Comparison of ENCODE assay signal across 8 cellular contexts in the genomic region with DNA sequence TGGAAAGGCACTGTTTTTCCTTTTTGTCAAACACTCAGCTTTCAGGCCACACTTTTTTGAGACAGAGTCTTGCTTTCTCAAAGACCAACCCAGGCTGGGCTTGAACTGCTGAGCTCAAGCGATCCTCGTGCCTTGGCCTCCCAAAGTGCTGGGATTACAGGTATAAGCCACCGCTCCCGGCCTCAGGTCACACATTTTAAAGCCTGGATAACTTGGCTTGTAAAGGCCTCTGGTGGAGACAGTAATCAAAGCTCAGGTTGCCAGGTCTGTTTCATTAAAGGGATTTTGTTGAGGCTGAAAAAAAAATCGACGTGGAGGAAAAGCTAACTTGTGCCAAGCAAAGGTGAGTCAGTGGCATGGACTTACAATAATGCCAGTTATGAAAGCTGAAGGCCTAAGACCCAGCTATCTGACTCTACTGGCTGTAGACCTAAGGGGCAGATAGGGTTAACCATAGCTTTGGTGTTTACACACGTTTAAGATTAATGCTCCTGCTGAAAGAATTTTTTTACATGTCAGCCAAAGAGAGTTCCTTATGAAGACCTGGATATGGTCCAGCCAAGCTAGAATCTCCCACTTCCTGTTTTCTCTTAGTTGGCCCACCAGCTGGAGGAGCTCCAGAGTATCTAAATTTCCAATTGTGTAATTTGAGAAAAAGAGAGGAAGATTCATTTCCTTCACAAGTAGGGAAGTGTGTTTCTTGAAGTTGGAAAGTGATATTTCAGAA. TPM values are rescaled to one million over a fixed set of nuclear protein-coding genes. Genes with fewer than 3 reads are reported as not detected.
DNase-seq lines count a peak whose midpoint lies in the region; ATAC-seq and TF ChIP-seq lines count a peak whose summit lies in the region.

No MANE protein-coding gene starts in this region.

- BruUV-seq in PC-9 (replicated peaks; lab: Mats Ljungman, UMichigan) (TSS peak; percentile 85), mammary epithelial cell (replicated peaks; lab: Mats Ljungman, UMichigan) (no TSS peak)

- H3K4me2 ChIP-seq in PC-9, result peak overlapping the region; percentile 90
- peak overlapping the region; percentile 73 for H3K4me2 ChIP-seq in mammary epithelial cell (ENCODE audit: insufficient read depth, low read depth, low read length)

- TF ChIP-seq CTCF in PC-9 (conservative IDR thresholded peaks at IDR 0.05), result no peak; the same call in 1 of the 2 replicates
- TF ChIP-seq CTCF in mammary epithelial cell (conservative IDR thresholded peaks at IDR 0.05 in 1 of 2, IDR thresholded peaks at IDR 0.05 in 1 of 2; ENCODE audit: extremely low read depth in 1 of 2, insufficient read depth in 1 of 2, low read depth in 1 of 2, low read length in 2 of 2), result peak; percentile 6 to 31

- POLR2A ChIA-PET in HEK293T (lab: Yijun Ruan, JAX) (interaction anchor here (0.7 to 2.6 kb wide), 15 partner anchors 8 to 226 kb away, joined by 3 to 49 read pairs (median 4); partner anchors contain the start of gene BRCA1), PC-9 (lab: Charles Lee; ENCODE audit: unreplicated experiment) (interaction anchor here (0.6 to 1.2 kb wide), 12 partner anchors 27 to 651 kb away, joined by 3 to 20 read pairs (median 4); partner anchors contain the start of genes BRCA1, RPL27 and VPS25)

- 1% methylated on average over 7 of the region's 7 CpGs for WGBS in mammary epithelial cell (ENCODE audit: low coverage, missing lambda C conversion rate)

- H3K9ac ChIP-seq in mammary epithelial cell (ENCODE audit: insufficient read depth, low read length), result peak overlapping the region; percentile 90

- no peaks in the 10 kb centered on the region for H3K9me2 ChIP-seq in PC-9 (ENCODE audit: insufficient read depth)

- peak overlapping the region; percentile 95 for H3K27ac ChIP-seq in PC-9
- H3K27ac ChIP-seq in mammary epithelial cell (ENCODE audit: insufficient read depth, low read depth, low read length), result peak overlapping the region; percentile 91
- H3K27ac ChIP-seq in layer of hippocampus (ENCODE audit: low read depth, low read length), result peak overlapping the region; percentile 98
- peak overlapping the region; percentile 97 for H3K27ac ChIP-seq in substantia nigra (ENCODE audit: low read depth, low read length, poor library complexity, severe bottlenecking)

- in situ Hi-C loops in mammary epithelial cell (cut with MboI; ENCODE audit: low sequenced_read_pairs in 2 of 2), result loop anchor here in 1 of 2 donors (25.0 kb wide), 1 partner anchor 140 kb away; no protein-coding TSS in a partner anchor

- peaks cover 64% of the 10 kb centered on the region for H3K79me2 ChIP-seq in PC-9 (ENCODE audit: low read depth)
- peaks cover 51% of the 10 kb centered on the region for H3K79me2 ChIP-seq in mammary epithelial cell (ENCODE audit: insufficient read depth, low read length)

- dilution Hi-C loops in mammary epithelial cell (cut with HindIII; ENCODE audit: low sequenced_read_pairs), result no loop called here

- H4K20me1 ChIP-seq in PC-9 (ENCODE audit: insufficient read depth) (peaks cover 26% of the 10 kb centered on the region), mammary epithelial cell (ENCODE audit: insufficient read depth, low read length) (no peaks in the 10 kb centered on the region)

- peaks cover 43% of the 10 kb centered on the region for H3F3A ChIP-seq in PC-9 (ENCODE audit: insufficient read depth, low read depth)

- ATAC-seq in GM21367 (IDR thresholded peaks at IDR 0.05; ENCODE audit: unreplicated experiment) (no peak), HG03521 (IDR thresholded peaks at IDR 0.05; ENCODE audit: unreplicated experiment) (no peak)

- H3K9me3 ChIP-seq in PC-9 (ENCODE audit: insufficient read depth, low read depth), result no peaks in the 10 kb centered on the region
- H3K9me3 ChIP-seq in mammary epithelial cell (replicated peaks; ENCODE audit: insufficient read depth, low read length), result no peaks in the 10 kb centered on the region

- H3K4me1 ChIP-seq in PC-9 (replicated peaks; ENCODE audit: insufficient read depth), result peaks cover 14% of the 10 kb centered on the region
- peaks cover 21% of the 10 kb centered on the region for H3K4me1 ChIP-seq in mammary epithelial cell (ENCODE audit: insufficient read depth, low read length)

- CTCF ChIA-PET in HEK293T (lab: Yijun Ruan, JAX), result interaction anchor here (0.6 to 1.5 kb wide), 4 partner anchors 47 to 530 kb away, joined by 3 read pairs; partner anchors contain the start of genes BRCA1 and VAT1
- CTCF ChIA-PET in PC-9 (lab: Charles Lee), result interaction anchor here (0.6 to 0.9 kb wide), 2 partner anchors 119 to 163 kb away, joined by 4 to 6 read pairs; no protein-coding TSS in a partner anchor
- CTCF ChIA-PET in mammary epithelial cell (lab: Charles Lee; ENCODE audit: low non-redundant PET), result interaction anchor here (1.2 kb wide), 1 partner anchor 147 kb away, joined by 3 read pairs; no protein-coding TSS in a partner anchor

- peak; percentile 56 for DNase-seq in COR-L47 (lab: John Stamatoyannopoulos, UW)
- DNase-seq in HEK293T (ENCODE audit: extremely low spot score), result no peak
- peak; percentile 48 to 99 for DNase-seq in PC-9
- DNase-seq in mammary epithelial cell, result peak; percentile 88
- peak in 8 of 49 donors; percentile 5 to 28 (median 14) for DNase-seq in substantia nigra (lab: John Stamatoyannopoulos, UW)

- intact Hi-C loops in PC-9 (cut with micrococcal nuclease; ENCODE audit: unreplicated experiment), result loop anchor here (1.0 to 2.0 kb wide), 2 partner anchors 47 to 151 kb away; partner anchors contain the start of gene BRCA1
- intact Hi-C loops in mammary epithelial cell (cut with micrococcal nuclease), result loop anchor here (1.0 to 2.0 kb wide), 2 partner anchors 39 to 148 kb away; partner anchors contain the start of gene TMEM106A

- H2AFZ ChIP-seq in PC-9, result peak overlapping the region; percentile 71; the same call in 1 of the 2 replicates
- peak overlapping the region; percentile 73 for H2AFZ ChIP-seq in mammary epithelial cell (ENCODE audit: low read depth, low read length)

- H3K4me3 ChIP-seq in PC-9, result peak overlapping the region; percentile 71
- H3K4me3 ChIP-seq in mammary epithelial cell (replicated peaks in 1 of 3; ENCODE audit: insufficient read depth in 1 of 3, low read depth in 2 of 3, low read length in 3 of 3), result peak overlapping the region; percentile 66 to 86 (median 70)

- H3K27me3 ChIP-seq in PC-9 (ENCODE audit: insufficient read depth, low read depth), result no peaks in the 10 kb centered on the region
- H3K27me3 ChIP-seq in mammary epithelial cell (ENCODE audit: insufficient read depth, low read length), result no peaks in the 10 kb centered on the region
- H3K27me3 ChIP-seq in layer of hippocampus (ENCODE audit: control insufficient read depth, insufficient read depth, low read length), result no peaks in the 10 kb centered on the region

- H3K36me3 ChIP-seq in PC-9 (ENCODE audit: low read depth) (peaks cover 18% of the 10 kb centered on the region), mammary epithelial cell (ENCODE audit: insufficient read depth, low read length) (peaks cover 2% of the 10 kb centered on the region)

TF ChIP-seq in HEK293T, 16 proteins besides CTCF, POLR2A, EP300 and RAD21:
- TF ChIP-seq FOXM1 (IDR thresholded peaks at IDR 0.05; ENCODE audit: borderline replicate concordance) (no peak), SUZ12 (IDR thresholded peaks at IDR 0.05) (no peak), L3MBTL2 (conservative IDR thresholded peaks at IDR 0.05) (no peak), CTBP1 (IDR thresholded peaks at IDR 0.05; ENCODE audit: borderline replicate concordance) (no peak), ELF4 (IDR thresholded peaks at IDR 0.05) (peak; percentile 42; the same call in 1 of the 2 replicates), HDGF (IDR thresholded peaks at IDR 0.05; ENCODE audit: borderline replicate concordance) (no peak)

RNA-seq across cellular contexts. Expression of gene NBR1, which starts 0.9 kb away (rescaled TPM):
- 80.5 and 93.7 TPM in 2 replicates for total RNA-seq in PC-9 (2021)
- total RNA-seq in mammary epithelial cell, result 100 to 1,000 TPM in 1 of 2 donors, 10 to 100 TPM in 1; 65.2 to 100 TPM
- 42.3 TPM for polyA plus RNA-seq in mammary epithelial cell
- 52.6 TPM for polyA minus RNA-seq in mammary epithelial cell

RNA-seq across cellular contexts. Expression of gene TMEM106A, which starts 39.8 kb away (rescaled TPM):
- total RNA-seq in PC-9 (2021), result 8.3 and 8.6 TPM in 2 replicates
- 1 to 10 TPM; 2.0 to 4.7 TPM for total RNA-seq in mammary epithelial cell
- polyA plus RNA-seq in mammary epithelial cell, result 1.9 TPM
- 21.3 TPM for polyA minus RNA-seq in mammary epithelial cell

RNA-seq across cellular contexts. Expression of gene BRCA1, which starts 46.8 kb away (rescaled TPM):
- total RNA-seq in PC-9 (2021) (40.9 and 52.0 TPM in 2 replicates), mammary epithelial cell (10 to 100 TPM in 1 of 2 donors, 1 to 10 TPM in 1; 5.5 to 35.8 TPM)
- polyA plus RNA-seq in mammary epithelial cell, result 35.7 TPM
- polyA minus RNA-seq in mammary epithelial cell, result 135 TPM

RNA-seq across cellular contexts. Expression of gene CCDC200, which starts 56.5 kb away (rescaled TPM):
- total RNA-seq in PC-9 (2021) (not detected in 2 replicates), mammary epithelial cell (not detected)
- not detected for polyA plus RNA-seq in mammary epithelial cell
- not detected for polyA minus RNA-seq in mammary epithelial cell
